Comparison of ENCODE assay signal across 1 cellular context in the genomic region with DNA sequence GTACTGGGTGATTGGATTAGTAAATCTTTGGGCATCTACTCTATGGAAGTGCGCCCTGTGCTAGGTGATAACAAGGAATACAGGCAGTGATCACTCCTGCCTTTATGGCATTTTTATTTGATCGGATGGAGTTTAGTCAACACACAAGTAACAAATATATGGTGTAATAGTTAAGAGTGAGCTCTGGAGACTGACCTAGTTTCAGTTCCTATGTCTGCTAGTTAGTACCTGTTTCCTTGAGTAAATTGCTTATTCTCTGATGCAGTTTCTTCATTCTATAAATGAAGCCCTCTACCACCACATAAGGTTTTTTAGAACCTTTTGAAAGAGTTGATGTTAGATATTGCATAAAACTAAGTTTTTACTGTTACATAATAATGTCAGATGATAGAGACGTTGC.
TF ChIP-seq lines count a peak whose summit lies in the region.

No MANE protein-coding gene starts in this region.

TF ChIP-seq in GM12878, 131 proteins besides CTCF, POLR2A, EP300 and RAD21 (continued from another document):
- TF ChIP-seq, protein P1, sequence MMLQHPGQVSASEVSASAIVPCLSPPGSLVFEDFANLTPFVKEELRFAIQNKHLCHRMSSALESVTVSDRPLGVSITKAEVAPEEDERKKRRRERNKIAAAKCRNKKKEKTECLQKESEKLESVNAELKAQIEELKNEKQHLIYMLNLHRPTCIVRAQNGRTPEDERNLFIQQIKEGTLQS (IDR thresholded peaks at IDR 0.05; ENCODE audit: borderline replicate concordance, extremely low read depth, low read depth, low read length) = no peak
